ENCODE assay signal across 8 cellular contexts in genomic region chr17:5237541-5238016, GRCh38. TPM values are rescaled to one million over a fixed set of nuclear protein-coding genes. Genes with fewer than 3 reads are reported as not detected.
DNase-seq lines count a peak whose midpoint lies in the region; ATAC-seq and TF ChIP-seq lines count a peak whose summit lies in the region.

No MANE protein-coding gene starts in this region.

- peak; percentile 24 to 54 (median 48) for TF ChIP-seq CTCF in body of pancreas (IDR thresholded peaks at IDR 0.05)

- H3K4me1 Mint-ChIP-seq in stimulated activated naive CD8-positive, alpha-beta T cell treated with anti-CD3 and anti-CD28 coated beads, Interleukin-15, Interleukin-2, amounts not matched to agents 100 ng/mL and 50 ng/mL, for 24 hours (ENCODE audit: low read depth) = peaks cover 55% of the 10 kb centered on the region

- no peak overlapping the region for H3K4me3 Mint-ChIP-seq in stimulated activated naive CD8-positive, alpha-beta T cell treated with anti-CD3 and anti-CD28 coated beads, Interleukin-15, Interleukin-2, amounts not matched to agents 100 ng/mL and 50 ng/mL, for 24 hours

- no peaks in the 10 kb centered on the region for H3K9me3 Mint-ChIP-seq in stimulated activated naive CD8-positive, alpha-beta T cell treated with anti-CD3 and anti-CD28 coated beads, Interleukin-15, Interleukin-2, amounts not matched to agents 100 ng/mL and 50 ng/mL, for 24 hours

- DNase-seq in SIG-M5 treated with dmso at 0.1 percent for 504 hours (lab: John Stamatoyannopoulos, UW; ENCODE audit: unreplicated experiment) (peak; percentile 50), SIG-M5 (lab: John Stamatoyannopoulos, UW) (no peak), HS-5 (ENCODE audit: low read depth) (peak; percentile 13), RPMI8226 (peak; percentile 79), body of pancreas (peak; percentile 37 to 69 (median 58)), left lobe of liver (ENCODE audit: low spot score) (peak; percentile 74)

- H3K27ac Mint-ChIP-seq in stimulated activated naive CD8-positive, alpha-beta T cell treated with anti-CD3 and anti-CD28 coated beads, Interleukin-15, Interleukin-2, amounts not matched to agents 100 ng/mL and 50 ng/mL, for 24 hours = peak overlapping the region; percentile 47

- H3K4me3 ChIP-seq in body of pancreas = no peak overlapping the region

- no peak for TF ChIP-seq POLR2A in body of pancreas (IDR thresholded peaks at IDR 0.05)

- H3K27me3 Mint-ChIP-seq in stimulated activated naive CD8-positive, alpha-beta T cell treated with anti-CD3 and anti-CD28 coated beads, Interleukin-15, Interleukin-2, amounts not matched to agents 100 ng/mL and 50 ng/mL, for 24 hours = no peaks in the 10 kb centered on the region

- intact Hi-C loops in body of pancreas (cut with DNase I) = no loop called here

- no peaks in the 10 kb centered on the region for H3K27me3 ChIP-seq in body of pancreas

- no peak overlapping the region for H3K27ac ChIP-seq in body of pancreas

- WGBS in body of pancreas, 2 donors = 24 to 33% methylated on average over 5 to 6 of the region's 6 CpGs

- no peaks in the 10 kb centered on the region for H3K36me3 Mint-ChIP-seq in stimulated activated naive CD8-positive, alpha-beta T cell treated with anti-CD3 and anti-CD28 coated beads, Interleukin-15, Interleukin-2, amounts not matched to agents 100 ng/mL and 50 ng/mL, for 24 hours (ENCODE audit: low read depth)

- H3K4me1 ChIP-seq in body of pancreas = peaks cover 7% of the 10 kb centered on the region

- H3K36me3 ChIP-seq in body of pancreas (replicated peaks in 1 of 2; ENCODE audit: insufficient read depth in 1 of 2, low read depth in 2 of 2) = no peaks in the 10 kb centered on the region

- no peaks in the 10 kb centered on the region for H3K9me3 ChIP-seq in body of pancreas

- ATAC-seq in body of pancreas (peak; percentile 66), left lobe of liver (peak; percentile 95), GM21723 (IDR thresholded peaks at IDR 0.05; ENCODE audit: unreplicated experiment) (no peak)

RNA-seq across cellular contexts. Expression of gene SCIMP, which starts 2.9 kb away (rescaled TPM):
- total RNA-seq in body of pancreas = 1 to 10 TPM in 1 of 2 donors, under 1 TPM in 1; 0.33 to 2.1 TPM
- 2.3 TPM for total RNA-seq in left lobe of liver

RNA-seq across cellular contexts. Expression of gene RABEP1, which starts 44.5 kb away (rescaled TPM):
- total RNA-seq in body of pancreas = 10 to 100 TPM; 14.5 to 17.1 TPM
- 16.8 TPM for total RNA-seq in left lobe of liver

RNA-seq across cellular contexts. Expression of gene ZNF594, which starts 45.9 kb away (rescaled TPM):
- total RNA-seq in body of pancreas = 1 to 10 TPM; 4.4 to 6.9 TPM
- total RNA-seq in left lobe of liver = 2.3 TPM
